Comparison of ENCODE assay signal across 8 cellular contexts in genomic region chr10:102633282-102633681, GRCh38. TPM values are rescaled to one million over a fixed set of nuclear protein-coding genes. Genes with fewer than 3 reads are reported as not detected.
DNase-seq lines count a peak whose midpoint lies in the region; ATAC-seq lines count a peak whose summit lies in the region.

No MANE protein-coding gene starts in this region.

- no peaks in the 10 kb centered on the region for H3K9me3 ChIP-seq in trophoblast cell (ENCODE audit: insufficient read depth, low read depth, low read length)

- ATAC-seq in GM19324 (IDR thresholded peaks at IDR 0.05; ENCODE audit: low FRiP score, unreplicated experiment) (no peak), HG03432 (IDR thresholded peaks at IDR 0.05; ENCODE audit: unreplicated experiment) (no peak)

- peak overlapping the region; percentile 61 for H3K18ac ChIP-seq in trophoblast cell (ENCODE audit: low read length)

- no CpG with 5 or more reads among the region's 6 CpGs for WGBS in trophoblast cell (ENCODE audit: extremely low coverage, insufficient coverage, insufficient read length)

- H3K4me2 ChIP-seq in trophoblast cell (ENCODE audit: low read length) = no peak overlapping the region

- H2BK120ac ChIP-seq in trophoblast cell (ENCODE audit: insufficient read depth, low read length, poor library complexity) = peak overlapping the region; percentile 86

- peak overlapping the region; percentile 50 for H3K4me3 Mint-ChIP-seq in T-helper 1 cell treated with Interleukin-12 subunit alpha and Interleukin-12 subunit beta and Interleukin-4 antibody, amounts not matched to agents 30 μg/mL and 1 μg/mL, for 36 hours

- H2AFZ ChIP-seq in trophoblast cell (ENCODE audit: insufficient read depth, low read length, poor library complexity) = no peak overlapping the region

- H3K4ac ChIP-seq in trophoblast cell (ENCODE audit: low read depth, low read length) = peak overlapping the region; percentile 61

- H3K4me3 ChIP-seq in trophoblast cell (ENCODE audit: low read depth, low read length) = no peak overlapping the region

- no peak overlapping the region for H4K12ac ChIP-seq in trophoblast cell (ENCODE audit: low read depth, low read length)

- H3K27me3 Mint-ChIP-seq in T-helper 1 cell treated with Interleukin-12 subunit alpha and Interleukin-12 subunit beta and Interleukin-4 antibody, amounts not matched to agents 30 μg/mL and 1 μg/mL, for 36 hours (ENCODE audit: low read depth) = no peaks in the 10 kb centered on the region

- H3K36me3 ChIP-seq in trophoblast cell (ENCODE audit: control insufficient read depth in 1 of 2, insufficient read depth in 2 of 2, low read length in 2 of 2) = peaks cover 11 to 15% of the 10 kb centered on the region in 2 experiments

- H3K79me1 ChIP-seq in trophoblast cell (ENCODE audit: low read length) = peaks cover 44% of the 10 kb centered on the region

- H4K91ac ChIP-seq in trophoblast cell (ENCODE audit: low read depth, low read length) = peak overlapping the region; percentile 84

- H2BK12ac ChIP-seq in trophoblast cell (ENCODE audit: low read length) = peak overlapping the region; percentile 77

- no peaks in the 10 kb centered on the region for H3K36me3 Mint-ChIP-seq in T-helper 1 cell treated with Interleukin-12 subunit alpha and Interleukin-12 subunit beta and Interleukin-4 antibody, amounts not matched to agents 30 μg/mL and 1 μg/mL, for 36 hours (ENCODE audit: low read depth)

- H3K27ac ChIP-seq in epithelial cell of prostate (peak overlapping the region; percentile 13), trophoblast cell (ENCODE audit: low read depth, low read length) (no peak overlapping the region)

- peak overlapping the region; percentile 32 for H2BK5ac ChIP-seq in trophoblast cell (ENCODE audit: low read depth, low read length, poor library complexity)

- peak overlapping the region; percentile 64 for H2AK5ac ChIP-seq in trophoblast cell (ENCODE audit: low read length)

- H3K9me3 Mint-ChIP-seq in T-helper 1 cell treated with Interleukin-12 subunit alpha and Interleukin-12 subunit beta and Interleukin-4 antibody, amounts not matched to agents 30 μg/mL and 1 μg/mL, for 36 hours = no peaks in the 10 kb centered on the region

- H3K9ac ChIP-seq in trophoblast cell (ENCODE audit: low read length) = no peak overlapping the region

- in situ Hi-C loops in ACHN (cut with HindIII; ENCODE audit: low pct_ligation_motif_present, low pct_unique_long_range_greater_than_20kb, low sequenced_read_pairs) = no loop called here

- H3K27me3 ChIP-seq in trophoblast cell (ENCODE audit: insufficient read depth, low read length) = no peaks in the 10 kb centered on the region

- H3K4me1 ChIP-seq in trophoblast cell (ENCODE audit: control insufficient read depth in 1 of 2, insufficient read depth in 2 of 2, low read length in 2 of 2) = peaks cover 58 to 61% of the 10 kb centered on the region in 2 experiments

- peak overlapping the region; percentile 79 for H3K27ac Mint-ChIP-seq in T-helper 1 cell treated with Interleukin-12 subunit alpha and Interleukin-12 subunit beta and Interleukin-4 antibody, amounts not matched to agents 30 μg/mL and 1 μg/mL, for 36 hours

- H3K4me1 Mint-ChIP-seq in T-helper 1 cell treated with Interleukin-12 subunit alpha and Interleukin-12 subunit beta and Interleukin-4 antibody, amounts not matched to agents 30 μg/mL and 1 μg/mL, for 36 hours (ENCODE audit: low read depth) = peaks cover 38% of the 10 kb centered on the region

- peak overlapping the region; percentile 15 for H4K8ac ChIP-seq in trophoblast cell (ENCODE audit: low read depth, low read length)

- peak overlapping the region; percentile 32 for H3K14ac ChIP-seq in trophoblast cell (ENCODE audit: low read length)

- no peak overlapping the region for H3K23ac ChIP-seq in trophoblast cell (ENCODE audit: low read length)

- H3K79me2 ChIP-seq in trophoblast cell (ENCODE audit: control insufficient read depth, insufficient read depth, low read length, poor library complexity) = peaks cover 10% of the 10 kb centered on the region

- peak; percentile 82 for DNase-seq in CMK (ENCODE audit: low read depth)
- no peak for DNase-seq in epithelial cell of prostate (ENCODE audit: low read depth, low spot score)
- peak in 1 of 2 donors; percentile 13 for DNase-seq in trophoblast cell
- no peak for DNase-seq in DMS53 (lab: John Stamatoyannopoulos, UW)
- no peak for DNase-seq in ACHN

RNA-seq across cellular contexts. Expression of gene TRIM8, which starts 11.0 kb away (rescaled TPM):
- 36.7 and 37.2 TPM in 2 replicates for polyA plus RNA-seq in trophoblast cell (2013)
